In genomic region chr3:144501419-144501818, GRCh38 we compare ENCODE assay signal across 26 cellular contexts.
"Had no signal": no experiment of that assay in that cellular context is flagged by ENCODE, and none has a peak within 500 bp of the region (broad histone marks: within the 10 kb centered on the region; RNA-seq: fewer than 3 reads in every experiment).

No MANE protein-coding gene starts in this region.

- H3K4me1 ChIP-seq: Peyer's patch, SJCRH30 had no signal

- H3K27me3 ChIP-seq: MG63, Peyer's patch, SJCRH30 had no signal

- ATAC-seq: HepG2, PC-3, Right ventricle myocardium inferior had no signal

- H3K27ac ChIP-seq: Peyer's patch, SJCRH30, SK-N-MC had no signal

- DNase-seq: IMR-90, Karpas-422, KG1, MG63, NCI-H1092, NCI-H1105 treated with DMSO at 0.1 percent for 48 hours, NCI-H1417 treated with DMSO at 0.1 percent for 48 hours, NCI-H146, NCI-H1694 treated with DMSO at 0.1 percent for 48 hours, NCI-H1930, NCI-H2081, NCI-H2107, NCI-H2171, NCI-H226, NCI-H446, NCI-H510A, NCI-H524 treated with DMSO at 0.1 percent for 48 hours, NCI-H69, NCI-H774, PC-3, Peyer's patch, SHP77 treated with DMSO at 0.1 percent for 48 hours, SJCRH30 had no signal

- H3K36me3 ChIP-seq: MG63, Peyer's patch, SJCRH30 had no signal

- H3K4me3 ChIP-seq: MG63, Peyer's patch, SJCRH30, SK-N-MC had no signal

- H3K9me3 ChIP-seq: MG63, Peyer's patch, SJCRH30 had no signal
